1 cellular context compared by ENCODE assay signal in genomic region chr3:113167929-113168771, GRCh38.
TF ChIP-seq lines count a peak whose summit lies in the region.

No MANE protein-coding gene starts in this region.

TF ChIP-seq in SK-N-SH, 30 proteins besides CTCF, POLR2A, EP300 and RAD21 (continued from another document):
- no peak for TF ChIP-seq ELF1 (IDR thresholded peaks at IDR 0.05)
- no peak for TF ChIP-seq FOXJ3 (CRISPR knock-in tag; IDR thresholded peaks at IDR 0.05)
- no peak for TF ChIP-seq MXI1 (IDR thresholded peaks at IDR 0.05; ENCODE audit: low read depth, low read length)
- no peak for TF ChIP-seq PBX3 (IDR thresholded peaks at IDR 0.05)
- TF ChIP-seq MEF2A (IDR thresholded peaks at IDR 0.05; ENCODE audit: borderline replicate concordance, low read depth) = no peak
- TF ChIP-seq FOSL2 (IDR thresholded peaks at IDR 0.05; ENCODE audit: borderline replicate concordance, low read depth) = no peak
- no peak for TF ChIP-seq SIN3A (IDR thresholded peaks at IDR 0.05; ENCODE audit: borderline replicate concordance, low read depth, low read length)
- no peak for TF ChIP-seq JUND (IDR thresholded peaks at IDR 0.05)
- TF ChIP-seq RCOR1 (IDR thresholded peaks at IDR 0.05; ENCODE audit: low read length) = no peak
- TF ChIP-seq EZH2phosphoT487 (IDR thresholded peaks at IDR 0.05; ENCODE audit: borderline replicate concordance, low read depth) = no peak
TF ChIP-seq in SK-N-SH: peak in this region for 0.
